ENCODE assay signal across 24 cellular contexts in the genomic region with DNA sequence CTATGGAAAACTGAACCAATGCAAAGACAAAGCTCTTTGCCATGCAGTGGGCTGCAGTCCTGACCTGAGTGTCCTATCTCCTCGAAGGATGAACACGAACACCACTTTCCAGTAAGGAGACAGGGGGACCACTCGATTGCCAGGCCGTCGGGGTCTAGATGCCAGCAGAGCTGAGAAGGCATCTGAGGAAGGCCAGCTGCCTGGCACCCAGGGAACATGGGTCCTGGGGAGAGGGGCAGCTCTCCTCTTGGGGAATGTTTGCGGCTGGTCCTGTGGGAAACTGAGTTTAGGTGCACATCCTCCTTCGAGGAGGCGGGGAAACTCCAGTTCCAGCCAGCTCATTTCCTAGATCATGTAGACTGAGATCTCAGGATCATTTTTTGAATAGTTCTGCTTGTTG.
DNase-seq lines count a peak whose midpoint lies in the region; ATAC-seq and TF ChIP-seq lines count a peak whose summit lies in the region.
"Had no signal": no experiment of that assay in that cellular context is flagged by ENCODE, and none has a peak within 500 bp of the region (broad histone marks: within the 10 kb centered on the region; RNA-seq: fewer than 3 reads in every experiment).

No MANE protein-coding gene starts in this region.

- H3K36me3 ChIP-seq in Loucy (ENCODE audit: insufficient read depth, low read length) (no peaks in the 10 kb centered on the region), smooth muscle cell (ENCODE audit: low read depth) (no peaks in the 10 kb centered on the region), neural progenitor cell (no peaks in the 10 kb centered on the region)
- H3K36me3 ChIP-seq: BE2C; BLaER1 treated with 17β-estradiol and CSF1 and Interleukin-3, amounts not matched to agents 10 nM and 100 nM had no signal

- peaks cover 6% of the 10 kb centered on the region for H3K4me1 ChIP-seq in Loucy (ENCODE audit: insufficient read depth, low read length, poor library complexity, severe bottlenecking)
- no peaks in the 10 kb centered on the region for H3K4me1 ChIP-seq in smooth muscle cell (ENCODE audit: low read depth)
- H3K4me1 ChIP-seq in neural progenitor cell: no peaks in the 10 kb centered on the region
- H3K4me1 ChIP-seq: A549, BE2C had no signal

- H3K4me3 ChIP-seq in Loucy (ENCODE audit: low read length, poor library complexity, severe bottlenecking) (no peak overlapping the region), smooth muscle cell (no peak overlapping the region), neural progenitor cell (no peak overlapping the region)
- H3K4me3 ChIP-seq: A549; BLaER1 treated with 17β-estradiol and CSF1 and Interleukin-3, amounts not matched to agents 10 nM and 100 nM; GM12878; GM23338 had no signal

- H3K27ac Mint-ChIP-seq in mesothelial cell of epicardium: peak overlapping the region; percentile 74
- no peak overlapping the region for H3K27ac Mint-ChIP-seq in neural progenitor cell
- H3K27ac Mint-ChIP-seq: CD14-positive monocyte; CD4-positive, alpha-beta T cell; CD8-positive, alpha-beta memory T cell; GM23338; H9 had no signal

- H3K27me3 Mint-ChIP-seq in mesothelial cell of epicardium (ENCODE audit: low read depth): peaks cover 2% of the 10 kb centered on the region
- peaks cover 2% of the 10 kb centered on the region for H3K27me3 Mint-ChIP-seq in neural progenitor cell (ENCODE audit: insufficient read depth, low read depth)

- H2AFZ ChIP-seq in Loucy (ENCODE audit: low read length): peak overlapping the region; percentile 22; the same call in 1 of the 2 replicates
- no peak overlapping the region for H2AFZ ChIP-seq in smooth muscle cell (ENCODE audit: low read depth)
- no peak overlapping the region for H2AFZ ChIP-seq in neural progenitor cell (replicated peaks)
- H2AFZ ChIP-seq: GM23338 had no signal

- H3K9ac ChIP-seq in Loucy (ENCODE audit: low read depth, low read length, poor library complexity, severe bottlenecking): no peak overlapping the region
- no peak overlapping the region for H3K9ac ChIP-seq in smooth muscle cell (ENCODE audit: low read depth)
- H3K9ac ChIP-seq in neural progenitor cell: no peak overlapping the region
- H3K9ac ChIP-seq: BLaER1 treated with 17β-estradiol and CSF1 and Interleukin-3, amounts not matched to agents 10 nM and 100 nM had no signal

- H3K4me2 ChIP-seq in Loucy (ENCODE audit: low read depth, low read length, poor library complexity, severe bottlenecking) (no peak overlapping the region), smooth muscle cell (no peak overlapping the region), neural progenitor cell (no peak overlapping the region)
- H3K4me2 ChIP-seq: A549; BLaER1 treated with 17β-estradiol and CSF1 and Interleukin-3, amounts not matched to agents 10 nM and 100 nM; GM23338 had no signal

- H3K9me2 ChIP-seq in Loucy (replicated peaks; ENCODE audit: low read depth, low read length): no peaks in the 10 kb centered on the region

- H3K9me3 ChIP-seq in Loucy (ENCODE audit: insufficient read depth, low read depth, low read length) (no peaks in the 10 kb centered on the region), smooth muscle cell (replicated peaks; ENCODE audit: low read depth) (no peaks in the 10 kb centered on the region), neural progenitor cell (ENCODE audit: low read depth) (no peaks in the 10 kb centered on the region)
- H3K9me3 ChIP-seq: A549; BE2C; BLaER1 treated with 17β-estradiol and CSF1 and Interleukin-3, amounts not matched to agents 10 nM and 100 nM had no signal

- H3K27me3 ChIP-seq in Loucy (ENCODE audit: insufficient read depth, low read length, poor library complexity, severe bottlenecking) (no peaks in the 10 kb centered on the region), smooth muscle cell (ENCODE audit: low read depth) (no peaks in the 10 kb centered on the region), neural progenitor cell (no peaks in the 10 kb centered on the region)
- H3K27me3 ChIP-seq: BLaER1 treated with 17β-estradiol and CSF1 and Interleukin-3, amounts not matched to agents 10 nM and 100 nM had no signal

- ATAC-seq in HG03520 (IDR thresholded peaks at IDR 0.05; ENCODE audit: unreplicated experiment): no peak
- ATAC-seq: A549, GM12878, GM23338, HCT116 had no signal

- H3K27ac ChIP-seq in smooth muscle cell (ENCODE audit: low read depth) (peak overlapping the region; percentile 34), neural progenitor cell (no peak overlapping the region)
- H3K27ac ChIP-seq: A549; BLaER1 treated with 17β-estradiol and CSF1 and Interleukin-3, amounts not matched to agents 10 nM and 100 nM had no signal

- DNase-seq in mesothelial cell of epicardium (ENCODE audit: low spot score in 2 of 2, unreplicated experiment in 2 of 2): no peak
- no peak for DNase-seq in smooth muscle cell (lab: John Stamatoyannopoulos, UW; ENCODE audit: unreplicated experiment)
- DNase-seq in kidney glomerular epithelial cell (lab: John Stamatoyannopoulos, UW): no peak
- no peak for DNase-seq in NCI-H2227 (lab: John Stamatoyannopoulos, UW; ENCODE audit: unreplicated experiment)
- no peak for DNase-seq in neural progenitor cell (ENCODE audit: low spot score)
- DNase-seq: 8988T; ACHN; AML-193; BE2C; CD4-positive, alpha-beta T cell; CD8-positive, alpha-beta memory T cell; DMS 273 treated with DMSO at 0.1 percent for 48 hours; DMS79; EL; GDM1; H9 had no signal

- WGBS in smooth muscle cell (ENCODE audit: low lambda C conversion rate): 92% methylated on average over 8 of the region's 8 CpGs

- H3K4me3 Mint-ChIP-seq in mesothelial cell of epicardium (no peak overlapping the region), neural progenitor cell (no peak overlapping the region)
- H3K4me3 Mint-ChIP-seq: CD14-positive monocyte; CD4-positive, alpha-beta T cell; CD8-positive, alpha-beta memory T cell; GM23338; H9 had no signal

- H3K79me2 ChIP-seq in Loucy (ENCODE audit: insufficient read depth, low read length) (no peaks in the 10 kb centered on the region), smooth muscle cell (ENCODE audit: low read depth) (no peaks in the 10 kb centered on the region), neural progenitor cell (ENCODE audit: low read depth) (no peaks in the 10 kb centered on the region)

- H3K4me1 Mint-ChIP-seq in mesothelial cell of epicardium (peaks cover 19% of the 10 kb centered on the region), neural progenitor cell (peaks cover 7% of the 10 kb centered on the region)
- H3K4me1 Mint-ChIP-seq: CD14-positive monocyte; CD8-positive, alpha-beta memory T cell; GM23338; H9 had no signal

- H3F3A ChIP-seq in Loucy (ENCODE audit: low read depth): no peaks in the 10 kb centered on the region
- no peaks in the 10 kb centered on the region for H3F3A ChIP-seq in smooth muscle cell (ENCODE audit: low read depth)
- no peaks in the 10 kb centered on the region for H3F3A ChIP-seq in neural progenitor cell (ENCODE audit: low read depth)

- no peaks in the 10 kb centered on the region for H3K36me3 Mint-ChIP-seq in mesothelial cell of epicardium
- no peaks in the 10 kb centered on the region for H3K36me3 Mint-ChIP-seq in neural progenitor cell
- H3K36me3 Mint-ChIP-seq: CD14-positive monocyte; CD8-positive, alpha-beta memory T cell had no signal

- H3K9me3 Mint-ChIP-seq in mesothelial cell of epicardium (no peaks in the 10 kb centered on the region), neural progenitor cell (no peaks in the 10 kb centered on the region)
- H3K9me3 Mint-ChIP-seq: CD14-positive monocyte; CD4-positive, alpha-beta T cell; CD8-positive, alpha-beta memory T cell; GM23338; H9 had no signal

- no peak for TF ChIP-seq CTCF in Loucy (conservative IDR thresholded peaks at IDR 0.05; ENCODE audit: low read length)
- TF ChIP-seq CTCF in mesothelial cell of epicardium (IDR thresholded peaks at IDR 0.05; ENCODE audit: unreplicated experiment): no peak
- TF ChIP-seq CTCF in smooth muscle cell (IDR thresholded peaks at IDR 0.05; ENCODE audit: borderline replicate concordance, insufficient read depth, poor library complexity, severe bottlenecking): no peak
- TF ChIP-seq CTCF in neural progenitor cell (IDR thresholded peaks at IDR 0.05): no peak

- H4K20me1 ChIP-seq in Loucy (ENCODE audit: insufficient read depth, low read length, poor library complexity, severe bottlenecking) (no peaks in the 10 kb centered on the region), smooth muscle cell (ENCODE audit: low read depth) (no peaks in the 10 kb centered on the region), neural progenitor cell (ENCODE audit: low read depth) (no peaks in the 10 kb centered on the region)
- H4K20me1 ChIP-seq: BLaER1 treated with 17β-estradiol and CSF1 and Interleukin-3, amounts not matched to agents 10 nM and 100 nM had no signal
